ENCODE assay signal across 15 cellular contexts in the genomic region with DNA sequence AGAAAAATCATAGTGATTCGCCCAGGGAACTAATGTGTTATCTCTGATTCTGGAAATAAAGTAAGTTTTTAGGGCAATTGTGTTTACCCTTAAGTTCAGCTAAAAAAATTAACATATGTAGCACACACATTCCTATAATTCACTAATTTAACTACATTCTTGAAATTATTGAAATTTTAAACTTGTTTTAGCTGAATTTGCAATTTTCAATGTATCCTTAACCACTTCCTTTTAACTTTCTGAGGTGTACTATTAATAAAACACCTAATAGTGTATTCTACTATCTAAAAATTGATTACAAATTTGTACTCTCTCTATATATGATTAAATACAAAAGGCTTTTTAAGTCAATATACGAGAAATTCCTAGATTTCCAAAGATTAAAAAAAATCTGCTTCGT. TPM values are rescaled to one million over a fixed set of nuclear protein-coding genes. Genes with fewer than 3 reads are reported as not detected.
DNase-seq lines count a peak whose midpoint lies in the region; ATAC-seq and TF ChIP-seq lines count a peak whose summit lies in the region.
"Had no signal": no experiment of that assay in that cellular context is flagged by ENCODE, and none has a peak within 500 bp of the region (broad histone marks: within the 10 kb centered on the region; RNA-seq: fewer than 3 reads in every experiment).

No MANE protein-coding gene starts in this region.

- H3K4me1 Mint-ChIP-seq in natural killer cell, result peaks cover 30 to 34% of the 10 kb centered on the region in 2 donors
- H3K4me1 Mint-ChIP-seq in natural killer cell treated with Interleukin-12 subunit alpha and Interleukin-12 subunit beta and Interleukin-15 and Interleukin-18, amount 100 ng/mL, for 72 hours (ENCODE audit: low read depth in 2 of 2), result peaks cover 33 to 34% of the 10 kb centered on the region in 2 donors

- DNase-seq in natural killer cell (no peak), PC-9 (no peak), fibroblast of the aortic adventitia (ENCODE audit: low read depth) (no peak)
- DNase-seq in natural killer cell treated with Interleukin-12 subunit alpha and Interleukin-12 subunit beta and Interleukin-15 and Interleukin-18, amount 100 ng/mL, for 72 hours (ENCODE audit: low spot score), result no peak
- DNase-seq: activated T-cell treated with anti-CD3 and anti-CD28 coated beads, Interleukin-2, amount 50 U/mL, for 1 hour; body of pancreas; islet precursor cell; NCI-H1105; NCI-H226 had no signal

- peaks cover 32% of the 10 kb centered on the region for H4K20me1 ChIP-seq in PC-9 (ENCODE audit: insufficient read depth)

- ATAC-seq in natural killer cell (no peak), HG02884 (IDR thresholded peaks at IDR 0.05; ENCODE audit: unreplicated experiment) (no peak), GM21367 (IDR thresholded peaks at IDR 0.05; ENCODE audit: unreplicated experiment) (no peak), HG03520 (IDR thresholded peaks at IDR 0.05; ENCODE audit: unreplicated experiment) (no peak), GM21390 (IDR thresholded peaks at IDR 0.05; ENCODE audit: unreplicated experiment) (no peak)
- ATAC-seq in natural killer cell treated with Interleukin-12 subunit alpha and Interleukin-12 subunit beta and Interleukin-15 and Interleukin-18, amount 100 ng/mL, for 72 hours, result no peak
- ATAC-seq: body of pancreas, Right ventricle myocardium inferior had no signal

- peak overlapping the region; percentile 82 for H3K4me2 ChIP-seq in PC-9

- H3K27me3 ChIP-seq in PC-9 (ENCODE audit: insufficient read depth, low read depth), result no peaks in the 10 kb centered on the region
- H3K27me3 ChIP-seq: body of pancreas had no signal

- intact Hi-C loops in natural killer cell (cut with micrococcal nuclease) (no loop called here), PC-9 (cut with micrococcal nuclease; ENCODE audit: unreplicated experiment) (no loop called here)

- H3K36me3 Mint-ChIP-seq in natural killer cell, result peaks cover 9% of the 10 kb centered on the region
- H3K36me3 Mint-ChIP-seq in natural killer cell treated with Interleukin-12 subunit alpha and Interleukin-12 subunit beta and Interleukin-15 and Interleukin-18, amount 100 ng/mL, for 72 hours, result peaks cover 10% of the 10 kb centered on the region

- CTCF ChIA-PET in PC-9 (lab: Charles Lee), result no interaction called here

- H3K27ac Mint-ChIP-seq in natural killer cell, result peak overlapping the region in 1 of 2 donors; percentile 51
- H3K27ac Mint-ChIP-seq in natural killer cell treated with Interleukin-12 subunit alpha and Interleukin-12 subunit beta and Interleukin-15 and Interleukin-18, amount 100 ng/mL, for 72 hours, result no peak overlapping the region

- no peak overlapping the region for H3K27ac ChIP-seq in PC-9
- H3K27ac ChIP-seq: body of pancreas had no signal

- H3K4me3 Mint-ChIP-seq in natural killer cell, result peak overlapping the region; percentile 50
- no peak overlapping the region for H3K4me3 Mint-ChIP-seq in natural killer cell treated with Interleukin-12 subunit alpha and Interleukin-12 subunit beta and Interleukin-15 and Interleukin-18, amount 100 ng/mL, for 72 hours
- H3K4me3 Mint-ChIP-seq: nephron had no signal

- peaks cover 89% of the 10 kb centered on the region for H3K79me2 ChIP-seq in PC-9 (ENCODE audit: low read depth)

- H3K9me3 Mint-ChIP-seq in natural killer cell, result peaks cover 4% of the 10 kb centered on the region in 2 donors
- no peaks in the 10 kb centered on the region for H3K9me3 Mint-ChIP-seq in natural killer cell treated with Interleukin-12 subunit alpha and Interleukin-12 subunit beta and Interleukin-15 and Interleukin-18, amount 100 ng/mL, for 72 hours
- H3K9me3 Mint-ChIP-seq: nephron had no signal

- H3K27me3 Mint-ChIP-seq in natural killer cell (ENCODE audit: low read depth in 2 of 2), result no peaks in the 10 kb centered on the region
- H3K27me3 Mint-ChIP-seq in natural killer cell treated with Interleukin-12 subunit alpha and Interleukin-12 subunit beta and Interleukin-15 and Interleukin-18, amount 100 ng/mL, for 72 hours, result no peaks in the 10 kb centered on the region

- POLR2A ChIA-PET in PC-9 (lab: Charles Lee; ENCODE audit: unreplicated experiment), result interaction anchor here (0.6 kb wide), 1 partner anchor 22 kb away, joined by 5 read pairs; no protein-coding TSS in a partner anchor

- H3F3A ChIP-seq in PC-9 (ENCODE audit: insufficient read depth, low read depth), result peaks cover 10% of the 10 kb centered on the region; the same call in 1 of the 2 replicates

- H3K36me3 ChIP-seq in PC-9 (ENCODE audit: low read depth), result no peaks in the 10 kb centered on the region

- no TSS peak for BruUV-seq in PC-9 (replicated peaks; lab: Mats Ljungman, UMichigan)

- H3K4me1 ChIP-seq in PC-9 (replicated peaks; ENCODE audit: insufficient read depth), result peaks cover 32% of the 10 kb centered on the region

- no peaks in the 10 kb centered on the region for H3K9me3 ChIP-seq in PC-9 (ENCODE audit: insufficient read depth, low read depth)
- H3K9me3 ChIP-seq: body of pancreas had no signal

- no peaks in the 10 kb centered on the region for H3K9me2 ChIP-seq in PC-9 (ENCODE audit: insufficient read depth)

- H2AFZ ChIP-seq in PC-9, result 0 out of 2 replicates have a peak overlapping the region, but pooled peaks have one; percentile 44

- H3K4me3 ChIP-seq in PC-9 (peak overlapping the region; percentile 65; the same call in 1 of the 2 replicates), fibroblast of the aortic adventitia (ENCODE audit: low read depth, low read length) (peak overlapping the region; percentile 75)
- H3K4me3 ChIP-seq: body of pancreas had no signal

- TF ChIP-seq CTCF in natural killer cell (IDR thresholded peaks at IDR 0.05) (no peak), PC-9 (conservative IDR thresholded peaks at IDR 0.05) (no peak), fibroblast of the aortic adventitia (IDR thresholded peaks at IDR 0.05; ENCODE audit: insufficient read depth, low read length) (no peak)

RNA-seq across cellular contexts. Expression of a gene that starts 2.2 kb away (rescaled TPM):
- total RNA-seq in natural killer cell (10 to 100 TPM; 47.6 to 59.7 (median 56.0) TPM), PC-9 (2021) (10.3 and 10.5 TPM in 2 replicates), fibroblast of the aortic adventitia (ENCODE audit: low replicate concordance) (14.2 and 21.5 TPM in 2 replicates)
- total RNA-seq in natural killer cell treated with Interleukin-12 subunit alpha and Interleukin-12 subunit beta and Interleukin-15 and Interleukin-18, amount 100 ng/mL, for 72 hours, result 10 to 100 TPM; 13.8 to 16.5 TPM

RNA-seq across cellular contexts. Expression of a gene that starts 2.5 kb away (rescaled TPM):
- total RNA-seq in natural killer cell (10 to 100 TPM; 17.4 to 21.4 (median 19.6) TPM), PC-9 (2021) (9.2 and 12.9 TPM in 2 replicates), fibroblast of the aortic adventitia (ENCODE audit: low replicate concordance) (20.0 and 34.0 TPM in 2 replicates)
- 10 to 100 TPM; 11.0 to 11.5 TPM for total RNA-seq in natural killer cell treated with Interleukin-12 subunit alpha and Interleukin-12 subunit beta and Interleukin-15 and Interleukin-18, amount 100 ng/mL, for 72 hours
